ENCODE assay signal across 21 cellular contexts in the genomic region with DNA sequence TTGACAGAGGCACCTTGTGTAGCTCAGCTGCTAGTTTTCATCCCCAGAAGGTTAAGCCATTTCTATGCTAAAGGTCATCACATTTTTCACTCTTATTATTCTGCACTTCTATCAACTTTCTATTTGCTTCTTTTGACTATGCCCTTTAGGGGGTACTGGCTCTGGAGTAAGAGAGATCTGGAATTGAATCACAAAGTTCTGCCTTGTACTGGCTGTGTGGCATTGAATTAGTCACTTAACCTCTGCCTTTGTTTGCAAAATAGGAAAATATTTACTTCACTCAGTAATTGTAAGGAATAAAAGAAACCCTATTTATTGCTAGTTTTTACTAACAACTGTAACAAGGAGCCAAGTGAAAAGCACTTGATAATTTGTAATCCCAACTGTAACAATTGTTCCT. TPM values are rescaled to one million over a fixed set of nuclear protein-coding genes. Genes with fewer than 3 reads are reported as not detected.
DNase-seq lines count a peak whose midpoint lies in the region; ATAC-seq, FAIRE-seq and TF ChIP-seq lines count a peak whose summit lies in the region.
"Had no signal": no experiment of that assay in that cellular context is flagged by ENCODE, and none has a peak within 500 bp of the region (broad histone marks: within the 10 kb centered on the region; RNA-seq: fewer than 3 reads in every experiment).

No MANE protein-coding gene starts in this region.

- H3K27me3 ChIP-seq in ACC112 (ENCODE audit: insufficient read depth, low read length) = no peaks in the 10 kb centered on the region
- no peaks in the 10 kb centered on the region for H3K27me3 ChIP-seq in naive thymus-derived CD4-positive, alpha-beta T cell (ENCODE audit: control insufficient read depth in 2 of 2, insufficient read depth in 2 of 2, low read length in 2 of 2)
- H3K27me3 ChIP-seq: MG63, Peyer's patch had no signal

- no peaks in the 10 kb centered on the region for H3K27me3 Mint-ChIP-seq in WTC11 (ENCODE audit: low read depth)
- peaks cover 0 to 44% (median 31%) of the 10 kb centered on the region in 5 donors for H3K27me3 Mint-ChIP-seq in naive thymus-derived CD4-positive, alpha-beta T cell

- H2AFZ ChIP-seq in ACC112 (ENCODE audit: low read length, unreplicated experiment) = no peak overlapping the region

- no peaks in the 10 kb centered on the region for H3K9me3 ChIP-seq in naive thymus-derived CD4-positive, alpha-beta T cell (ENCODE audit: control insufficient read depth in 2 of 3, low read length in 3 of 3)
- H3K9me3 ChIP-seq: HAP-1, Peyer's patch had no signal

- H3K4me3 ChIP-seq in ACC112 (ENCODE audit: low read depth, low read length) = no peak overlapping the region
- H3K4me3 ChIP-seq in naive thymus-derived CD4-positive, alpha-beta T cell (ENCODE audit: low read length) = no peak overlapping the region
- H3K4me3 ChIP-seq: GM12878, HAP-1, MG63, Peyer's patch had no signal

- H3K27ac Mint-ChIP-seq in WTC11 = peak overlapping the region; percentile 94
- no peak overlapping the region for H3K27ac Mint-ChIP-seq in naive thymus-derived CD4-positive, alpha-beta T cell

- POLR2A ChIA-PET in WTC11 (lab: Charles Lee) = interaction anchor here (0.6 kb wide), 1 partner anchor 59 kb away, joined by 6 read pairs; no protein-coding TSS in a partner anchor
- POLR2A ChIA-PET in naive thymus-derived CD4-positive, alpha-beta T cell (lab: Charles Lee) = no interaction called here

- H3K4me3 Mint-ChIP-seq in WTC11 = no peak overlapping the region
- H3K4me3 Mint-ChIP-seq in naive thymus-derived CD4-positive, alpha-beta T cell = no peak overlapping the region

- FAIRE-seq in islet of Langerhans (lab: Jason Lieb, UNC) = peak; percentile 38
- FAIRE-seq: A204.1, GM12878 had no signal

- H3K9me3 Mint-ChIP-seq in WTC11 = peaks cover 14% of the 10 kb centered on the region
- H3K9me3 Mint-ChIP-seq in naive thymus-derived CD4-positive, alpha-beta T cell = peaks cover 0 to 20% (median 8%) of the 10 kb centered on the region in 11 donors

- CTCF ChIA-PET in WTC11 (lab: Charles Lee) = no interaction called here
- CTCF ChIA-PET in naive thymus-derived CD4-positive, alpha-beta T cell (lab: Charles Lee) = interaction anchor here (0.6 kb wide), 1 partner anchor 73 kb away, joined by 3 read pairs; no protein-coding TSS in a partner anchor

- DNase-seq in LHCN-M2 (ENCODE audit: low read depth) (peak; percentile 42), WTC11 (ENCODE audit: low spot score) (no peak)
- DNase-seq in naive thymus-derived CD4-positive, alpha-beta T cell = no peak
- DNase-seq: C1 segment of cervical spinal cord, DND-41, GDM1, KG1, MG63, NCI-H1105 treated with DMSO at 0.1 percent for 48 hours, NCI-H187 treated with DMSO at 0.1 percent for 48 hours, NCI-H2171, NCI-H446, Peyer's patch had no signal

- intact Hi-C loops in naive thymus-derived CD4-positive, alpha-beta T cell (cut with micrococcal nuclease) = no loop called here

- H3K36me3 ChIP-seq in ACC112 (ENCODE audit: insufficient read depth, low read length) = peaks cover 4% of the 10 kb centered on the region; the same call in 1 of the 2 replicates
- no peaks in the 10 kb centered on the region for H3K36me3 ChIP-seq in naive thymus-derived CD4-positive, alpha-beta T cell (ENCODE audit: control insufficient read depth in 2 of 3, insufficient read depth in 3 of 3, low read length in 3 of 3)
- H3K36me3 ChIP-seq: HAP-1, MG63, Peyer's patch had no signal

- H3K36me3 Mint-ChIP-seq in WTC11 = peaks cover 14% of the 10 kb centered on the region
- H3K36me3 Mint-ChIP-seq in naive thymus-derived CD4-positive, alpha-beta T cell = peaks cover 0 to 9% (median 0%) of the 10 kb centered on the region in 5 donors

- ATAC-seq in WTC11 = peak; percentile 41
- ATAC-seq in naive thymus-derived CD4-positive, alpha-beta T cell = no peak
- no peak for ATAC-seq in HG02642 (IDR thresholded peaks at IDR 0.05; ENCODE audit: poor library complexity, unreplicated experiment)
- no peak for ATAC-seq in HG02870 (IDR thresholded peaks at IDR 0.05; ENCODE audit: unreplicated experiment)
- ATAC-seq: Right ventricle myocardium inferior had no signal

- H3K4me1 ChIP-seq in ACC112 (ENCODE audit: control insufficient read depth, insufficient read depth, low read length, unreplicated experiment) = peaks cover 30% of the 10 kb centered on the region
- H3K4me1 ChIP-seq in naive thymus-derived CD4-positive, alpha-beta T cell (ENCODE audit: control insufficient read depth in 2 of 2, insufficient read depth in 2 of 2, low read length in 2 of 2) = no peaks in the 10 kb centered on the region
- H3K4me1 ChIP-seq: Peyer's patch had no signal

- TF ChIP-seq CTCF in WTC11 (IDR thresholded peaks at IDR 0.05) = no peak

- peaks cover 30% of the 10 kb centered on the region for H3K79me2 ChIP-seq in ACC112 (ENCODE audit: control insufficient read depth, insufficient read depth, low read length, unreplicated experiment)

- H3K27ac ChIP-seq in ACC112 (ENCODE audit: low read depth, low read length) = peak overlapping the region; percentile 59
- no peak overlapping the region for H3K27ac ChIP-seq in naive thymus-derived CD4-positive, alpha-beta T cell (ENCODE audit: low read depth, low read length)
- H3K27ac ChIP-seq: Peyer's patch had no signal

- peaks cover 35% of the 10 kb centered on the region for H3K4me1 Mint-ChIP-seq in WTC11
- no peaks in the 10 kb centered on the region for H3K4me1 Mint-ChIP-seq in naive thymus-derived CD4-positive, alpha-beta T cell

TF ChIP-seq in WTC11, 78 proteins besides CTCF, POLR2A, EP300 and RAD21 (continues in another document):
- TF ChIP-seq ARID4B (CRISPR knock-in tag; IDR thresholded peaks at IDR 0.05; ENCODE audit: borderline replicate concordance) = no peak
- no peak for TF ChIP-seq ESRRA (CRISPR knock-in tag; IDR thresholded peaks at IDR 0.05; ENCODE audit: borderline replicate concordance)
- no peak for TF ChIP-seq TP53 (CRISPR knock-in tag; IDR thresholded peaks at IDR 0.05)
- TF ChIP-seq PRRX2 (CRISPR knock-in tag; IDR thresholded peaks at IDR 0.05) = no peak
- TF ChIP-seq, protein P1, sequence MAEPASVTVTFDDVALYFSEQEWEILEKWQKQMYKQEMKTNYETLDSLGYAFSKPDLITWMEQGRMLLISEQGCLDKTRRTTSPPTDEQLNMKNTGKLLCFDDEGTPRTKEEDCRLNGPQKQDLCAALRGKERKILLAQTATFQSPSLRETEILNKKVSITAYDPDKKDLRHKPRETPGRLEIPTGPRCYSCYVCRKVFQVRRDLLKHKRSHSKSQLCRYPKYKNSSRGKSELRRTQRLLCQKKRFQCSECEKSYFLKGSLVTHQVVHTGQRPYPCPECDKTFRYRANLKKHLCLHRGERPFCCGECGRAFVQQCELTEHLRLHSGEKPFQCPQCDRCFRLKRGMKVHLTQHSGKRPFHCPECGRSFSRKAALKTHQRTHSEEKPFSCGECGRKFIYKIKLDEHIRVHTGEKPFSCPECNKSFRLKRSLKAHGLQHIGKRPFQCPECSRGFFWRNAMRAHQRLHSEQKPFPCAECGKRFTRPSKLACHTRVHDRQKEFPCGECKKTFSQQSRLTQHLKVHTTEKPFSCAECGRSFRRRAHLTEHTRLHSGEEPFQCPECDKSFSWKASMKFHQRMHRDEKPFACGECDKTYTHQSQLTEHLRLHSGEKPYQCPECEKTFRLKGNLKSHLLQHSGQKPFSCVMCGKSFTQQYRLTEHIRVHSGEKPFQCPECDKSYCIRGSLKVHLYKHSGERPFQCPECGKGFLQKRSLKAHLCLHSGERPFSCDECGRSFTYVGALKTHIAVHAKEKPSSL (CRISPR knock-in tag; conservative IDR thresholded peaks at IDR 0.05) = no peak
- TF ChIP-seq, protein P2, sequence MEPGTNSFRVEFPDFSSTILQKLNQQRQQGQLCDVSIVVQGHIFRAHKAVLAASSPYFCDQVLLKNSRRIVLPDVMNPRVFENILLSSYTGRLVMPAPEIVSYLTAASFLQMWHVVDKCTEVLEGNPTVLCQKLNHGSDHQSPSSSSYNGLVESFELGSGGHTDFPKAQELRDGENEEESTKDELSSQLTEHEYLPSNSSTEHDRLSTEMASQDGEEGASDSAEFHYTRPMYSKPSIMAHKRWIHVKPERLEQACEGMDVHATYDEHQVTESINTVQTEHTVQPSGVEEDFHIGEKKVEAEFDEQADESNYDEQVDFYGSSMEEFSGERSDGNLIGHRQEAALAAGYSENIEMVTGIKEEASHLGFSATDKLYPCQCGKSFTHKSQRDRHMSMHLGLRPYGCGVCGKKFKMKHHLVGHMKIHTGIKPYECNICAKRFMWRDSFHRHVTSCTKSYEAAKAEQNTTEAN (CRISPR knock-in tag; IDR thresholded peaks at IDR 0.05) = no peak
- no peak for TF ChIP-seq ZNF121 (CRISPR knock-in tag; IDR thresholded peaks at IDR 0.05)

RNA-seq across cellular contexts. Expression of gene MTRF1L, which starts 56.8 kb away (rescaled TPM):
- 21.1 and 24.1 TPM in 2 replicates for total RNA-seq in LHCN-M2 (2014; rRNA removed)
- 10.3 TPM for polyA plus RNA-seq in LHCN-M2 (2012)
- 15.3 to 16.6 TPM (median 15.8 TPM) in 3 replicates for total RNA-seq in WTC11 (2021)
- total RNA-seq in naive thymus-derived CD4-positive, alpha-beta T cell = 10 to 100 TPM in 4 of 5 experiments, 1 to 10 TPM in 1; 8.9 to 18.1 (median 13.5) TPM
- 1 to 10 TPM; 6.1 to 6.8 TPM for polyA plus RNA-seq in naive thymus-derived CD4-positive, alpha-beta T cell
